ENCODE assay signal across 10 cellular contexts in genomic region chr7:55085511-55086412, GRCh38.
DNase-seq lines count a peak whose midpoint lies in the region; ATAC-seq and TF ChIP-seq lines count a peak whose summit lies in the region.
"Had no signal": no experiment of that assay in that cellular context is flagged by ENCODE, and none has a peak within 500 bp of the region (broad histone marks: within the 10 kb centered on the region; RNA-seq: fewer than 3 reads in every experiment).

No MANE protein-coding gene starts in this region.

- H3K9me3 ChIP-seq in esophagus muscularis mucosa: no peaks in the 10 kb centered on the region
- H3K9me3 ChIP-seq in stomach smooth muscle (ENCODE audit: control insufficient read depth in 2 of 2, low read length in 2 of 2): no peaks in the 10 kb centered on the region
- H3K9me3 ChIP-seq: prostate gland had no signal

- H3K27ac ChIP-seq in esophagus muscularis mucosa (replicated peaks in 1 of 4) (peak overlapping the region; percentile 76 to 86 (median 81)), stomach smooth muscle (ENCODE audit: low read length) (peak overlapping the region; percentile 75)

- TF ChIP-seq CTCF in esophagus muscularis mucosa (IDR thresholded peaks at IDR 0.05): no peak
- TF ChIP-seq CTCF in GM10248 (IDR thresholded peaks at IDR 0.05; ENCODE audit: control extremely low read depth, extremely low read depth, low read depth, missing control alignments): no peak

- H3K36me3 ChIP-seq in esophagus muscularis mucosa (no peaks in the 10 kb centered on the region), stomach smooth muscle (ENCODE audit: control insufficient read depth in 2 of 2, insufficient read depth in 2 of 2, low read length in 2 of 2) (no peaks in the 10 kb centered on the region)
- H3K36me3 ChIP-seq: prostate gland had no signal

- no peak for TF ChIP-seq POLR2A in esophagus muscularis mucosa (IDR thresholded peaks at IDR 0.05; ENCODE audit: low read depth)

- DNase-seq in esophagus muscularis mucosa (ENCODE audit: extremely low spot score) (no peak), GM10248 (ENCODE audit: extremely low spot score) (no peak), NCI-H2107 (lab: John Stamatoyannopoulos, UW) (no peak), NCI-H2171 (lab: John Stamatoyannopoulos, UW) (no peak), posterior cingulate gyrus (no peak)
- DNase-seq: effector CD4-positive, alpha-beta T cell had no signal

- intact Hi-C loops in esophagus muscularis mucosa (cut with DNase I): loop anchor here (5.0 kb wide), 1 partner anchor 42 kb away; no protein-coding TSS in a partner anchor
- intact Hi-C loops in posterior cingulate gyrus (cut with DNase I): no loop called here

- H3K27me3 ChIP-seq in esophagus muscularis mucosa (no peaks in the 10 kb centered on the region), stomach smooth muscle (ENCODE audit: control insufficient read depth in 1 of 2, insufficient read depth in 2 of 2, low read length in 2 of 2) (no peaks in the 10 kb centered on the region)

- TF ChIP-seq EP300 in esophagus muscularis mucosa (IDR thresholded peaks at IDR 0.05): no peak

- POLR2A ChIA-PET in GM10248 (lab: Yijun Ruan, JAX): no interaction called here

- CTCF ChIA-PET in GM10248 (lab: Yijun Ruan, JAX): interaction anchor here (0.7 to 1.7 kb wide), 7 partner anchors 8 to 169 kb away, joined by 3 to 5 read pairs (median 4); no protein-coding TSS in a partner anchor

- peaks cover 40 to 80% (median 78%) of the 10 kb centered on the region in 4 donors for H3K4me1 ChIP-seq in esophagus muscularis mucosa
- peaks cover 53% of the 10 kb centered on the region for H3K4me1 ChIP-seq in stomach smooth muscle (ENCODE audit: control insufficient read depth, insufficient read depth, low read length)

- ATAC-seq in GM19452 (IDR thresholded peaks at IDR 0.05; ENCODE audit: unreplicated experiment) (peak; percentile 23), HG03469 (IDR thresholded peaks at IDR 0.05; ENCODE audit: unreplicated experiment) (peak; percentile 11)

- no peak overlapping the region for H3K9ac ChIP-seq in stomach smooth muscle (ENCODE audit: low read length in 2 of 2)

- 50% methylated on average over 12 of the region's 12 CpGs for WGBS in esophagus muscularis mucosa

- H3K4me3 ChIP-seq in esophagus muscularis mucosa (peak overlapping the region in 2 of 4 donors; percentile 29 to 40), stomach smooth muscle (ENCODE audit: low read length in 2 of 2) (peak overlapping the region; percentile 5 to 57)
- H3K4me3 ChIP-seq: prostate gland had no signal
